ENCODE assay signal across 1 cellular context in the genomic region with DNA sequence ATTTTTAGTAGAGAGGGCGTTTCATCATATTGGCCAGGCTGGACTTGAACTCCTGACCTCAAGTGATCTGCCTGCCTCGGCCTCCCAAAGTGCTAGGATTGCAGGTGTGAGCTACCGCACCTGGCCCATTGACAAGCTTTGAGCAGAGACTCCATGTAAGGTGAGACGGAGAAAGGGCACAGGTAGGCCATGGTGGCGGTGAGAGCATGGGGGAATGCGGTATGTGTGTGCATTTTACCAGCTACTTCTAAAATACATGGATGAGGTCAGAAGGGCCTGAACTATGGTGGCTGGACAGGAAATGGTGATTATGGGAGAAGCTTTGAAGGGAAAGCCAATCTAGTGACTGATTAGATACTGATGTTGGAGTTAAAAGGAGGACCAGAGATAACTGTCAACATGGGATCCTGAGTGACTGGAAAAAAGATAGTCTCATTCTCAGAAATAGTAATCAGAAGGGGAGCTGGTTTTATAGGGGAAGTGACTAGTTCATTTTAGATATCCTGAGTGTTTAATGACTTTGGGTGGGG.
TF ChIP-seq lines count a peak whose summit lies in the region.

No MANE protein-coding gene starts in this region.

TF ChIP-seq in K562, 482 proteins besides CTCF, POLR2A, EP300 and RAD21 (continued from another document):
- TF ChIP-seq, protein P1, sequence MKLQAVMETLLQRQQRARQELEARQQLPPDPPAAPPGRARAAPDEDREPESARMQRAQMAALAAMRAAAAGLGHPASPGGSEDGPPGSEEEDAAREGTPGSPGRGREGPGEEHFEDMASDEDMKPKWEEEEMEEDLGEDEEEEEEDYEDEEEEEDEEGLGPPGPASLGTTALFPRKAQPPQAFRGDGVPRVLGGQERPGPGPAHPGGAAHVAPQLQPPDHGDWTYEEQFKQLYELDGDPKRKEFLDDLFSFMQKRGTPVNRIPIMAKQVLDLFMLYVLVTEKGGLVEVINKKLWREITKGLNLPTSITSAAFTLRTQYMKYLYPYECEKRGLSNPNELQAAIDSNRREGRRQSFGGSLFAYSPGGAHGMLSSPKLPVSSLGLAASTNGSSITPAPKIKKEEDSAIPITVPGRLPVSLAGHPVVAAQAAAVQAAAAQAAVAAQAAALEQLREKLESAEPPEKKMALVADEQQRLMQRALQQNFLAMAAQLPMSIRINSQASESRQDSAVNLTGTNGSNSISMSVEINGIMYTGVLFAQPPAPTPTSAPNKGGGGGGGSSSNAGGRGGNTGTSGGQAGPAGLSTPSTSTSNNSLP (IDR thresholded peaks at IDR 0.05; ENCODE audit: borderline replicate concordance, low read depth, low read length), result peak; percentile 70; the same call in 1 of the 2 replicates
- peak; percentile 67 for TF ChIP-seq CEBPB (tag; IDR thresholded peaks at IDR 0.05)
- 0 out of 2 replicates have a peak, but pooled peaks have one; percentile 25 for TF ChIP-seq PHTF2 (CRISPR knock-in tag; IDR thresholded peaks at IDR 0.05)
- TF ChIP-seq HIVEP1 (CRISPR knock-in tag; IDR thresholded peaks at IDR 0.05), result no peak
- no peak for TF ChIP-seq BRD4 (IDR thresholded peaks at IDR 0.05)
- no peak for TF ChIP-seq NR2C1 (IDR thresholded peaks at IDR 0.05)
- peak; percentile 62; the same call in 1 of the 2 replicates for TF ChIP-seq NR2C1 (tag; IDR thresholded peaks at IDR 0.05)
- TF ChIP-seq, protein P2, sequence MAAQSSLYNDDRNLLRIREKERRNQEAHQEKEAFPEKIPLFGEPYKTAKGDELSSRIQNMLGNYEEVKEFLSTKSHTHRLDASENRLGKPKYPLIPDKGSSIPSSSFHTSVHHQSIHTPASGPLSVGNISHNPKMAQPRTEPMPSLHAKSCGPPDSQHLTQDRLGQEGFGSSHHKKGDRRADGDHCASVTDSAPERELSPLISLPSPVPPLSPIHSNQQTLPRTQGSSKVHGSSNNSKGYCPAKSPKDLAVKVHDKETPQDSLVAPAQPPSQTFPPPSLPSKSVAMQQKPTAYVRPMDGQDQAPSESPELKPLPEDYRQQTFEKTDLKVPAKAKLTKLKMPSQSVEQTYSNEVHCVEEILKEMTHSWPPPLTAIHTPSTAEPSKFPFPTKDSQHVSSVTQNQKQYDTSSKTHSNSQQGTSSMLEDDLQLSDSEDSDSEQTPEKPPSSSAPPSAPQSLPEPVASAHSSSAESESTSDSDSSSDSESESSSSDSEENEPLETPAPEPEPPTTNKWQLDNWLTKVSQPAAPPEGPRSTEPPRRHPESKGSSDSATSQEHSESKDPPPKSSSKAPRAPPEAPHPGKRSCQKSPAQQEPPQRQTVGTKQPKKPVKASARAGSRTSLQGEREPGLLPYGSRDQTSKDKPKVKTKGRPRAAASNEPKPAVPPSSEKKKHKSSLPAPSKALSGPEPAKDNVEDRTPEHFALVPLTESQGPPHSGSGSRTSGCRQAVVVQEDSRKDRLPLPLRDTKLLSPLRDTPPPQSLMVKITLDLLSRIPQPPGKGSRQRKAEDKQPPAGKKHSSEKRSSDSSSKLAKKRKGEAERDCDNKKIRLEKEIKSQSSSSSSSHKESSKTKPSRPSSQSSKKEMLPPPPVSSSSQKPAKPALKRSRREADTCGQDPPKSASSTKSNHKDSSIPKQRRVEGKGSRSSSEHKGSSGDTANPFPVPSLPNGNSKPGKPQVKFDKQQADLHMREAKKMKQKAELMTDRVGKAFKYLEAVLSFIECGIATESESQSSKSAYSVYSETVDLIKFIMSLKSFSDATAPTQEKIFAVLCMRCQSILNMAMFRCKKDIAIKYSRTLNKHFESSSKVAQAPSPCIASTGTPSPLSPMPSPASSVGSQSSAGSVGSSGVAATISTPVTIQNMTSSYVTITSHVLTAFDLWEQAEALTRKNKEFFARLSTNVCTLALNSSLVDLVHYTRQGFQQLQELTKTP (IDR thresholded peaks at IDR 0.05; ENCODE audit: low read depth in 1 of 2, partially characterized antibody in 2 of 2), result peak in 1 of 2 experiments; percentile 49
- TF ChIP-seq, protein P3, sequence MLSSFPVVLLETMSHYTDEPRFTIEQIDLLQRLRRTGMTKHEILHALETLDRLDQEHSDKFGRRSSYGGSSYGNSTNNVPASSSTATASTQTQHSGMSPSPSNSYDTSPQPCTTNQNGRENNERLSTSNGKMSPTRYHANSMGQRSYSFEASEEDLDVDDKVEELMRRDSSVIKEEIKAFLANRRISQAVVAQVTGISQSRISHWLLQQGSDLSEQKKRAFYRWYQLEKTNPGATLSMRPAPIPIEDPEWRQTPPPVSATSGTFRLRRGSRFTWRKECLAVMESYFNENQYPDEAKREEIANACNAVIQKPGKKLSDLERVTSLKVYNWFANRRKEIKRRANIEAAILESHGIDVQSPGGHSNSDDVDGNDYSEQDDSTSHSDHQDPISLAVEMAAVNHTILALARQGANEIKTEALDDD (IDR thresholded peaks at IDR 0.05), result peak; percentile 98
- TF ChIP-seq DACH1 (IDR thresholded peaks at IDR 0.05; ENCODE audit: partially characterized antibody), result peak; percentile 16
- TF ChIP-seq, protein P4, sequence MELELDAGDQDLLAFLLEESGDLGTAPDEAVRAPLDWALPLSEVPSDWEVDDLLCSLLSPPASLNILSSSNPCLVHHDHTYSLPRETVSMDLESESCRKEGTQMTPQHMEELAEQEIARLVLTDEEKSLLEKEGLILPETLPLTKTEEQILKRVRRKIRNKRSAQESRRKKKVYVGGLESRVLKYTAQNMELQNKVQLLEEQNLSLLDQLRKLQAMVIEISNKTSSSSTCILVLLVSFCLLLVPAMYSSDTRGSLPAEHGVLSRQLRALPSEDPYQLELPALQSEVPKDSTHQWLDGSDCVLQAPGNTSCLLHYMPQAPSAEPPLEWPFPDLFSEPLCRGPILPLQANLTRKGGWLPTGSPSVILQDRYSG (tag; conservative IDR thresholded peaks at IDR 0.05; ENCODE audit: low read depth), result peak; percentile 48; the same call in 1 of the 2 replicates
- TF ChIP-seq ZNF507 (tag; conservative IDR thresholded peaks at IDR 0.05), result no peak
- peak; percentile 73 for TF ChIP-seq NFRKB (IDR thresholded peaks at IDR 0.05; ENCODE audit: low read depth)
- TF ChIP-seq CBFA2T3 (IDR thresholded peaks at IDR 0.05), result peak; percentile 71
- TF ChIP-seq, protein P5, sequence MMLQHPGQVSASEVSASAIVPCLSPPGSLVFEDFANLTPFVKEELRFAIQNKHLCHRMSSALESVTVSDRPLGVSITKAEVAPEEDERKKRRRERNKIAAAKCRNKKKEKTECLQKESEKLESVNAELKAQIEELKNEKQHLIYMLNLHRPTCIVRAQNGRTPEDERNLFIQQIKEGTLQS (IDR thresholded peaks at IDR 0.05), result peak; percentile 54
- TF ChIP-seq, protein P5 (CRISPR knock-in tag; conservative IDR thresholded peaks at IDR 0.05), result no peak
- TF ChIP-seq STAT5A (IDR thresholded peaks at IDR 0.05; ENCODE audit: borderline replicate concordance, low read length), result peak; percentile 39; the same call in 1 of the 2 replicates
- TF ChIP-seq, protein P6, sequence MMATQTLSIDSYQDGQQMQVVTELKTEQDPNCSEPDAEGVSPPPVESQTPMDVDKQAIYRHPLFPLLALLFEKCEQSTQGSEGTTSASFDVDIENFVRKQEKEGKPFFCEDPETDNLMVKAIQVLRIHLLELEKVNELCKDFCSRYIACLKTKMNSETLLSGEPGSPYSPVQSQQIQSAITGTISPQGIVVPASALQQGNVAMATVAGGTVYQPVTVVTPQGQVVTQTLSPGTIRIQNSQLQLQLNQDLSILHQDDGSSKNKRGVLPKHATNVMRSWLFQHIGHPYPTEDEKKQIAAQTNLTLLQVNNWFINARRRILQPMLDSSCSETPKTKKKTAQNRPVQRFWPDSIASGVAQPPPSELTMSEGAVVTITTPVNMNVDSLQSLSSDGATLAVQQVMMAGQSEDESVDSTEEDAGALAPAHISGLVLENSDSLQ (IDR thresholded peaks at IDR 0.05), result peak; percentile 78
- no peak for TF ChIP-seq NR4A1 (CRISPR knock-in tag; IDR thresholded peaks at IDR 0.05)
- peak; percentile 87 for TF ChIP-seq NR4A1 (tag; IDR thresholded peaks at IDR 0.05)
- peak in 1 of 2 experiments; percentile 42; a peak in 1 of 4 replicates for TF ChIP-seq MAZ (CRISPR knock-in tag; conservative IDR thresholded peaks at IDR 0.05 in 1 of 2, IDR thresholded peaks at IDR 0.05 in 1 of 2)
- TF ChIP-seq HOXB6 (CRISPR knock-in tag; IDR thresholded peaks at IDR 0.05; ENCODE audit: borderline replicate concordance), result no peak
- TF ChIP-seq, protein P7, sequence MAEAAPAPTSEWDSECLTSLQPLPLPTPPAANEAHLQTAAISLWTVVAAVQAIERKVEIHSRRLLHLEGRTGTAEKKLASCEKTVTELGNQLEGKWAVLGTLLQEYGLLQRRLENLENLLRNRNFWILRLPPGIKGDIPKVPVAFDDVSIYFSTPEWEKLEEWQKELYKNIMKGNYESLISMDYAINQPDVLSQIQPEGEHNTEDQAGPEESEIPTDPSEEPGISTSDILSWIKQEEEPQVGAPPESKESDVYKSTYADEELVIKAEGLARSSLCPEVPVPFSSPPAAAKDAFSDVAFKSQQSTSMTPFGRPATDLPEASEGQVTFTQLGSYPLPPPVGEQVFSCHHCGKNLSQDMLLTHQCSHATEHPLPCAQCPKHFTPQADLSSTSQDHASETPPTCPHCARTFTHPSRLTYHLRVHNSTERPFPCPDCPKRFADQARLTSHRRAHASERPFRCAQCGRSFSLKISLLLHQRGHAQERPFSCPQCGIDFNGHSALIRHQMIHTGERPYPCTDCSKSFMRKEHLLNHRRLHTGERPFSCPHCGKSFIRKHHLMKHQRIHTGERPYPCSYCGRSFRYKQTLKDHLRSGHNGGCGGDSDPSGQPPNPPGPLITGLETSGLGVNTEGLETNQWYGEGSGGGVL (CRISPR knock-in tag; IDR thresholded peaks at IDR 0.05), result no peak
- peak; percentile 54; the same call in 1 of the 2 replicates for TF ChIP-seq MTA1 (IDR thresholded peaks at IDR 0.05; ENCODE audit: borderline replicate concordance)
- 0 out of 2 replicates have a peak, but pooled peaks have one; percentile 19 for TF ChIP-seq MTA3 (IDR thresholded peaks at IDR 0.05; ENCODE audit: borderline replicate concordance)
- TF ChIP-seq, protein P8, sequence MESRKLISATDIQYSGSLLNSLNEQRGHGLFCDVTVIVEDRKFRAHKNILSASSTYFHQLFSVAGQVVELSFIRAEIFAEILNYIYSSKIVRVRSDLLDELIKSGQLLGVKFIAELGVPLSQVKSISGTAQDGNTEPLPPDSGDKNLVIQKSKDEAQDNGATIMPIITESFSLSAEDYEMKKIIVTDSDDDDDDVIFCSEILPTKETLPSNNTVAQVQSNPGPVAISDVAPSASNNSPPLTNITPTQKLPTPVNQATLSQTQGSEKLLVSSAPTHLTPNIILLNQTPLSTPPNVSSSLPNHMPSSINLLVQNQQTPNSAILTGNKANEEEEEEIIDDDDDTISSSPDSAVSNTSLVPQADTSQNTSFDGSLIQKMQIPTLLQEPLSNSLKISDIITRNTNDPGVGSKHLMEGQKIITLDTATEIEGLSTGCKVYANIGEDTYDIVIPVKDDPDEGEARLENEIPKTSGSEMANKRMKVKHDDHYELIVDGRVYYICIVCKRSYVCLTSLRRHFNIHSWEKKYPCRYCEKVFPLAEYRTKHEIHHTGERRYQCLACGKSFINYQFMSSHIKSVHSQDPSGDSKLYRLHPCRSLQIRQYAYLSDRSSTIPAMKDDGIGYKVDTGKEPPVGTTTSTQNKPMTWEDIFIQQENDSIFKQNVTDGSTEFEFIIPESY (CRISPR knock-in tag; IDR thresholded peaks at IDR 0.05), result peak; percentile 21; the same call in 1 of the 2 replicates
- TF ChIP-seq GATAD2B (IDR thresholded peaks at IDR 0.05; ENCODE audit: borderline replicate concordance), result peak; percentile 68; the same call in 1 of the 2 replicates
- 0 out of 2 replicates have a peak, but pooled peaks have one; percentile 45 for TF ChIP-seq TOE1 (IDR thresholded peaks at IDR 0.05; ENCODE audit: borderline replicate concordance)
- no peak for TF ChIP-seq TOE1 (CRISPR knock-in tag; IDR thresholded peaks at IDR 0.05; ENCODE audit: borderline replicate concordance, low read depth)
- TF ChIP-seq SMARCA4 (IDR thresholded peaks at IDR 0.05), result peak; percentile 66
